ENCODE assay signal across 8 cellular contexts in genomic region chr1:147542549-147542857, GRCh38. TPM values are rescaled to one million over a fixed set of nuclear protein-coding genes. Genes with fewer than 3 reads are reported as not detected.
DNase-seq lines count a peak whose midpoint lies in the region; ATAC-seq and TF ChIP-seq lines count a peak whose summit lies in the region.

No MANE protein-coding gene starts in this region.

- TF ChIP-seq EP300 in ovary (IDR thresholded peaks at IDR 0.05): no peak

- H3K9me3 ChIP-seq in ovary: no peaks in the 10 kb centered on the region

- H3K36me3 ChIP-seq in BJ (ENCODE audit: control insufficient read depth, insufficient read depth, low read length) (no peaks in the 10 kb centered on the region), ovary (no peaks in the 10 kb centered on the region)

- TF ChIP-seq POLR2A in ovary (IDR thresholded peaks at IDR 0.05): no peak

- peaks cover 7% of the 10 kb centered on the region for H3K4me1 ChIP-seq in ovary (ENCODE audit: insufficient read depth)

- no peaks in the 10 kb centered on the region for H3K9me3 Mint-ChIP-seq in endothelial cell (ENCODE audit: unreplicated experiment)

- CTCF ChIA-PET in BJ (lab: Yijun Ruan, JAX): interaction anchor here (1.0 to 2.5 kb wide), 2 partner anchors 46 to 55 kb away, joined by 3 to 12 read pairs; no protein-coding TSS in a partner anchor

- H3K4me3 ChIP-seq in BJ (ENCODE audit: low read depth, low read length) (peak overlapping the region; percentile 60), LNCaP clone FGC (ENCODE audit: low read depth, low read length) (peak overlapping the region; percentile 63), ovary (peak overlapping the region; percentile 48)

- peak overlapping the region; percentile 78 for H3K4me3 Mint-ChIP-seq in endothelial cell (ENCODE audit: unreplicated experiment)

- H3K27ac Mint-ChIP-seq in endothelial cell (ENCODE audit: unreplicated experiment): no peak overlapping the region

- peaks cover 3% of the 10 kb centered on the region for H3K27me3 Mint-ChIP-seq in endothelial cell (ENCODE audit: unreplicated experiment)

- DNase-seq in BJ (ENCODE audit: low read depth) (no peak), LNCaP clone FGC (ENCODE audit: low read depth) (no peak), endothelial cell (ENCODE audit: low spot score) (no peak), ovary (no peak), left colon (no peak), NCI-H2171 treated with DMSO at 0.1 percent for 48 hours (lab: John Stamatoyannopoulos, UW) (no peak)

- peak overlapping the region; percentile 33 to 99 for H3K27ac ChIP-seq in ovary

- POLR2A ChIA-PET in BJ (lab: Charles Lee): interaction anchor here (0.9 kb wide), 1 partner anchor 57 kb away, joined by 5 read pairs; no protein-coding TSS in a partner anchor

- H3K27me3 ChIP-seq in BJ (ENCODE audit: control insufficient read depth, insufficient read depth, low read length) (no peaks in the 10 kb centered on the region), ovary (no peaks in the 10 kb centered on the region)

- H3K4me1 Mint-ChIP-seq in endothelial cell (ENCODE audit: unreplicated experiment): peaks cover 12% of the 10 kb centered on the region

- H3K36me3 Mint-ChIP-seq in endothelial cell (ENCODE audit: low read depth, unreplicated experiment): no peaks in the 10 kb centered on the region

- 6 to 9% (median 6%) methylated on average over 4 of the region's 4 CpGs for WGBS in ovary, 3 donors

- TF ChIP-seq CTCF in BJ (IDR thresholded peaks at IDR 0.05; ENCODE audit: insufficient read depth, low read depth, low read length) (no peak), LNCaP clone FGC (IDR thresholded peaks at IDR 0.05; ENCODE audit: control insufficient read depth, extremely low read depth, insufficient read depth) (no peak), endothelial cell (IDR thresholded peaks at IDR 0.05; ENCODE audit: unreplicated experiment) (no peak), ovary (IDR thresholded peaks at IDR 0.05) (no peak)

- ATAC-seq in activated CD4-positive, CD25-positive, alpha-beta regulatory T cell treated with anti-CD3 and anti-CD28 coated beads, Interleukin-2, amount 50 U/mL, for 24 hours: no peak
- ATAC-seq in left colon (no peak), HG02759 (IDR thresholded peaks at IDR 0.05; ENCODE audit: unreplicated experiment) (no peak)

- intact Hi-C loops in ovary (cut with DNase I) (loop anchor here in 2 of 4 donors (5.0 kb wide), 2 partner anchors 35 to 55 kb away; no protein-coding TSS in a partner anchor), left colon (cut with DNase I, micrococcal nuclease) (loop anchor here in 1 of 2 donors (5.0 kb wide), 1 partner anchor 55 kb away; no protein-coding TSS in a partner anchor)

RNA-seq across cellular contexts. Expression of gene BCL9, which starts 1.2 kb away (rescaled TPM):
- polyA plus RNA-seq in BJ (2011; rRNA removed) (4.8 and 5.3 TPM in 2 replicates), ovary (10 to 100 TPM; 10.8 to 32.9 TPM)
- 6.2 and 8.7 TPM in 2 replicates for polyA minus RNA-seq in BJ (2011; rRNA and poly(A)+ RNA removed)
- total RNA-seq in endothelial cell (ENCODE audit: unreplicated experiment) (36.6 TPM), ovary (10 to 100 TPM in 6 of 7 donors, 1 to 10 TPM in 1; 9.3 to 37.9 (median 31.8) TPM), left colon (10 to 100 TPM; 17.6 to 17.8 TPM)
